In genomic region chr3:38586546-38587520, GRCh38 we compare ENCODE assay signal across 1 cellular context.
TF ChIP-seq lines count a peak whose summit lies in the region.

No MANE protein-coding gene starts in this region.

TF ChIP-seq in K562, 482 proteins besides CTCF, POLR2A, EP300 and RAD21 (continued from another document):
- TF ChIP-seq DPF2 (IDR thresholded peaks at IDR 0.05) (no peak), ZFP36 (IDR thresholded peaks at IDR 0.05; ENCODE audit: low read depth, low read length, partially characterized antibody) (peak; percentile 54), ZNF561 (CRISPR knock-in tag; conservative IDR thresholded peaks at IDR 0.05) (no peak), MCM3 (IDR thresholded peaks at IDR 0.05) (no peak), ZNF740 (CRISPR knock-in tag; IDR thresholded peaks at IDR 0.05) (no peak), ZNF740 (tag; IDR thresholded peaks at IDR 0.05) (no peak)
